ENCODE assay signal across 26 cellular contexts in genomic region chr10:98815039-98815660, GRCh38.
"Had no signal": no experiment of that assay in that cellular context is flagged by ENCODE, and none has a peak within 500 bp of the region (broad histone marks: within the 10 kb centered on the region; RNA-seq: fewer than 3 reads in every experiment).

No MANE protein-coding gene starts in this region.

- H3K36me3 ChIP-seq: MG63 had no signal

- H3K4me3 Mint-ChIP-seq: activated B cell treated with CpG ODN at 0.5 μM for 24 hours; activated CD4-positive, alpha-beta T cell treated with anti-CD3 and anti-CD28 coated beads, Interleukin-2, amount 10 ng/mL, durations not matched to agents 24 days and 14 days; activated CD8-positive, alpha-beta memory T cell treated with anti-CD3 and anti-CD28 coated beads, Interleukin-2, amount 10 ng/mL, durations not matched to agents 7 days and 5 days; activated naive CD4-positive, alpha-beta T cell treated with anti-CD3 and anti-CD28 coated beads for 36 hours; activated naive CD8-positive, alpha-beta T cell; activated T-cell treated with anti-CD3 and anti-CD28 coated beads, Interleukin-2, amount 50 U/mL, for 24 hours; activated T-helper 1 cell treated with anti-CD3 and anti-CD28 coated beads, Interleukin-12 subunit alpha, Interleukin-12 subunit beta, Interleukin-2, Interleukin-4 antibody, amounts not matched to agents 30 ng/mL and 10 ng/mL and 1 ng/mL, durations not matched to agents 14 hours and 24 hours and 36 hours; brain; central memory CD8-positive, alpha-beta T cell; T-helper 17 cell had no signal

- H3K27me3 ChIP-seq: MG63 had no signal

- ATAC-seq: activated CD8-positive, alpha-beta memory T cell treated with anti-CD3 and anti-CD28 coated beads, Interleukin-2, amount 10 ng/mL, durations not matched to agents 7 days and 5 days; PC-3; T-helper 17 cell had no signal

- H3K9me3 ChIP-seq: MG63 had no signal

- H3K9me3 Mint-ChIP-seq: activated B cell treated with CpG ODN at 0.5 μM for 24 hours; activated CD4-positive, alpha-beta T cell treated with anti-CD3 and anti-CD28 coated beads, Interleukin-2, amount 10 ng/mL, durations not matched to agents 24 days and 14 days; activated naive CD4-positive, alpha-beta T cell treated with anti-CD3 and anti-CD28 coated beads for 36 hours; activated T-cell treated with anti-CD3 and anti-CD28 coated beads, Interleukin-2, amount 50 U/mL, for 24 hours; activated T-helper 1 cell treated with anti-CD3 and anti-CD28 coated beads, Interleukin-12 subunit alpha, Interleukin-12 subunit beta, Interleukin-2, Interleukin-4 antibody, amounts not matched to agents 30 ng/mL and 10 ng/mL and 1 ng/mL, durations not matched to agents 14 hours and 24 hours and 36 hours; brain had no signal

- H3K27ac Mint-ChIP-seq: activated B cell treated with CpG ODN at 0.5 μM for 24 hours; activated CD4-positive, alpha-beta T cell treated with anti-CD3 and anti-CD28 coated beads, Interleukin-2, amount 10 ng/mL, durations not matched to agents 24 days and 14 days; activated CD8-positive, alpha-beta memory T cell treated with anti-CD3 and anti-CD28 coated beads, Interleukin-2, amount 10 ng/mL, durations not matched to agents 7 days and 5 days; activated naive CD4-positive, alpha-beta T cell treated with anti-CD3 and anti-CD28 coated beads for 36 hours; activated naive CD8-positive, alpha-beta T cell; activated T-cell treated with anti-CD3 and anti-CD28 coated beads, Interleukin-2, amount 50 U/mL, for 24 hours; activated T-helper 1 cell treated with anti-CD3 and anti-CD28 coated beads, Interleukin-12 subunit alpha, Interleukin-12 subunit beta, Interleukin-2, Interleukin-4 antibody, amounts not matched to agents 30 ng/mL and 10 ng/mL and 1 ng/mL, durations not matched to agents 14 hours and 24 hours and 36 hours; brain; T-helper 17 cell had no signal

- H3K27me3 Mint-ChIP-seq: activated CD4-positive, alpha-beta T cell treated with anti-CD3 and anti-CD28 coated beads, Interleukin-2, amount 10 ng/mL, durations not matched to agents 24 days and 14 days; activated CD8-positive, alpha-beta memory T cell treated with anti-CD3 and anti-CD28 coated beads, Interleukin-2, amount 10 ng/mL, durations not matched to agents 7 days and 5 days; activated naive CD8-positive, alpha-beta T cell; activated T-cell treated with anti-CD3 and anti-CD28 coated beads, Interleukin-2, amount 50 U/mL, for 24 hours; brain; central memory CD8-positive, alpha-beta T cell; T-helper 17 cell had no signal

- H3K36me3 Mint-ChIP-seq: activated CD8-positive, alpha-beta memory T cell treated with anti-CD3 and anti-CD28 coated beads, Interleukin-2, amount 10 ng/mL, durations not matched to agents 7 days and 5 days; activated naive CD8-positive, alpha-beta T cell; brain had no signal

- H3K4me1 Mint-ChIP-seq: activated B cell treated with CpG ODN at 0.5 μM for 24 hours; activated CD4-positive, alpha-beta T cell treated with anti-CD3 and anti-CD28 coated beads, Interleukin-2, amount 10 ng/mL, durations not matched to agents 24 days and 14 days; activated CD8-positive, alpha-beta memory T cell treated with anti-CD3 and anti-CD28 coated beads, Interleukin-2, amount 10 ng/mL, durations not matched to agents 7 days and 5 days; brain; central memory CD8-positive, alpha-beta T cell; T-helper 17 cell had no signal

- DNase-seq: activated B cell treated with CpG ODN at 0.5 μM for 24 hours; activated CD4-positive, alpha-beta T cell treated with anti-CD3 and anti-CD28 coated beads for 1 hour; activated CD4-positive, alpha-beta T cell treated with anti-CD3 and anti-CD28 coated beads, Interleukin-2, amount 10 ng/mL, durations not matched to agents 24 days and 14 days; activated CD4-positive, alpha-beta T cell treated with anti-CD3 and anti-CD28 coated beads, Interleukin-2, amount 50 U/mL, for 48 hours; activated CD8-positive, alpha-beta memory T cell treated with anti-CD3 and anti-CD28 coated beads, Interleukin-2, amount 10 ng/mL, durations not matched to agents 7 days and 5 days; activated effector memory CD4-positive, alpha-beta T cell treated with anti-CD3 and anti-CD28 coated beads, Interleukin-2, amount 50 U/mL, for 16 hours; activated naive CD4-positive, alpha-beta T cell treated with anti-CD3 and anti-CD28 coated beads for 36 hours; activated T-cell treated with anti-CD3 and anti-CD28 coated beads, Interleukin-2, amount 50 U/mL, for 24 hours; MG63; MV-4-11; NCI-H1092 treated with DMSO at 0.1 percent for 48 hours; NCI-H1417 treated with DMSO at 0.1 percent for 48 hours; NCI-H1694 treated with DMSO at 0.1 percent for 48 hours; NCI-H2029 treated with DMSO at 0.1 percent for 48 hours; NCI-H345; NCI-H510A; NCI-H69; NK-92 treated with Interleukin-12 subunit alpha and Interleukin-12 subunit beta, amount 100 ng/mL, for 24 hours; PC-3; SIG-M5; T-helper 17 cell; T-helper 9 cell had no signal

- H3K4me3 ChIP-seq: MG63 had no signal
